ENCODE assay signal across 21 cellular contexts in genomic region chr5:79205965-79206364, GRCh38.
"Had no signal": no experiment of that assay in that cellular context is flagged by ENCODE, and none has a peak within 500 bp of the region (broad histone marks: within the 10 kb centered on the region; RNA-seq: fewer than 3 reads in every experiment).

No MANE protein-coding gene starts in this region.

- DNase-seq: activated CD4-positive, alpha-beta T cell treated with anti-CD3 and anti-CD28 coated beads, Interleukin-2, amount 50 U/mL, for 48 hours; activated gamma-delta T cell treated with Interleukin-2 at 50 U/mL for 16 hours; adrenal gland; cerebellar nuclear complex; cortex of kidney; heart left ventricle; kidney glomerular epithelial cell; mesendoderm; retina; stimulated activated CD4-positive, alpha-beta T cell treated with anti-CD3 and anti-CD28 coated beads, Interleukin-2, amount 100 ng/mL, for 24 hours; stimulated activated naive CD4-positive, alpha-beta T cell treated with Interleukin-2 at 50 U/mL for 16 hours; tibial artery; uterus had no signal

- ATAC-seq: activated naive CD4-positive, alpha-beta T cell treated with anti-CD3 and anti-CD28 coated beads, Interleukin-2, amount 50 U/mL, for 72 hours; gastroesophageal sphincter; heart left ventricle; natural killer cell treated with Interleukin-12 subunit alpha and Interleukin-12 subunit beta and Interleukin-15 and Interleukin-18, amount 100 ng/mL, for 72 hours had no signal

- FAIRE-seq: astrocyte, bronchial epithelial cell, endometrium, TTC549 had no signal

- H3K27me3 ChIP-seq: adrenal gland, gastroesophageal sphincter, heart left ventricle, neutrophil, tibial artery, uterus had no signal

- H3K9me3 ChIP-seq: adrenal gland, gastroesophageal sphincter, heart left ventricle, neutrophil, tibial artery, uterus had no signal

- H3K4me1 ChIP-seq: gastroesophageal sphincter, heart left ventricle, tibial artery, uterus had no signal

- H3K4me3 ChIP-seq: adrenal gland, gastroesophageal sphincter, heart left ventricle, tibial artery, uterus had no signal

- H3K36me3 ChIP-seq: adrenal gland, gastroesophageal sphincter, heart left ventricle, neutrophil, tibial artery, uterus had no signal

- H3K27ac ChIP-seq: adrenal gland, gastroesophageal sphincter, neutrophil, tibial artery, uterus had no signal
